In the genomic region with DNA sequence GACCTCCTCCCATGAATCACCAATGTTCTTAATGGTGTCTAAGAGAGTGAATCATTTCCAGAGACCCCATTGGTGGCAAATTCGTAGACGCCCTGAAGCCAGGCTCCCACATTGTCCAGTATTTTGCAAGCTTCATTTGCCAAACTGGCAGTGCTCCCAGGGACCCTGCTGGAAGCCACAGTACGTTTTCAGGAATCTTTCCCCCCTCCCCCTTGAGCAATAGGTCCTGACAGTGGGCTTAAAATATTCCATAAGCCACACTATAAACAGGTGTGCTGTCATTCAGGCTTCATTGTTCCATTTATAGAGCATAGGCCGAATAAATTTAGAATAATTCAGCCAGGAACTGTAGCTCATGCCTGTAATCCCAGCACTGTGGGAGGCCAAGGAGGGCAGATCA, we compare ENCODE assay signal across 20 cellular contexts.
DNase-seq lines count a peak whose midpoint lies in the region; TF ChIP-seq lines count a peak whose summit lies in the region.
"Had no signal": no experiment of that assay in that cellular context is flagged by ENCODE, and none has a peak within 500 bp of the region (broad histone marks: within the 10 kb centered on the region; RNA-seq: fewer than 3 reads in every experiment).

No MANE protein-coding gene starts in this region.

- no peak overlapping the region for H3K4me3 ChIP-seq in BE2C (ENCODE audit: low read depth, low read length)
- H3K4me3 ChIP-seq in transverse colon, result no peak overlapping the region
- H3K4me3 ChIP-seq: body of pancreas, left ventricle myocardium inferior, ovary, tibial nerve had no signal

- no peaks in the 10 kb centered on the region for H3K36me3 ChIP-seq in BE2C
- H3K36me3 ChIP-seq in transverse colon, result no peaks in the 10 kb centered on the region
- H3K36me3 ChIP-seq: left ventricle myocardium inferior, ovary, tibial nerve had no signal

- WGBS in transverse colon (ENCODE audit: low coverage in 1 of 2), 2 donors, result 80 to 83% methylated on average over 4 of the region's 4 CpGs

- H3K27me3 ChIP-seq in BE2C, result no peaks in the 10 kb centered on the region
- no peaks in the 10 kb centered on the region for H3K27me3 ChIP-seq in transverse colon
- H3K27me3 ChIP-seq: body of pancreas, ovary, tibial nerve had no signal

- intact Hi-C loops in transverse colon (cut with DNase I; ENCODE audit: low total_unique reads), result no loop called here

- H3K4me1 ChIP-seq in BE2C, result no peaks in the 10 kb centered on the region
- H3K4me1 ChIP-seq in transverse colon, result no peaks in the 10 kb centered on the region
- H3K4me1 ChIP-seq: body of pancreas, left ventricle myocardium inferior, tibial nerve had no signal

- H3K9me3 ChIP-seq in BE2C (0 out of 2 replicates have a peak, but pooled peaks cover 1% of the 10 kb centered on the region), transverse colon (peaks cover 2 to 4% of the 10 kb centered on the region in 2 donors)
- H3K9me3 ChIP-seq: body of pancreas, ovary had no signal

- no peak for TF ChIP-seq EP300 in transverse colon (IDR thresholded peaks at IDR 0.05; ENCODE audit: low read depth)

- in situ Hi-C loops in transverse colon (cut with MboI; ENCODE audit: low pct_ligation_motif_present in 1 of 4, low pct_unique_long_range_greater_than_20kb in 1 of 4, low sequenced_read_pairs in 3 of 4), result no loop called here

- DNase-seq in COR-L47 (lab: John Stamatoyannopoulos, UW) (peak; percentile 3), NCI-H226 (peak; percentile 36), cerebellum (ENCODE audit: low spot score) (peak; percentile 21), myocyte (ENCODE audit: low read depth) (peak; percentile 87), iPS-NIHi11 (ENCODE audit: low spot score) (no peak), BE2C (no peak), transverse colon (no peak)
- no peak for DNase-seq in activated CD4-positive, alpha-beta T cell treated with anti-CD3 and anti-CD28 coated beads, Interleukin-2, amount 50 U/mL, for 1 hour
- DNase-seq: body of pancreas, cerebellar nuclear complex, foreskin fibroblast, immature natural killer cell, left ventricle myocardium inferior, NCI-H187, NCI-H2171 treated with DMSO at 0.1 percent for 48 hours, nephron progenitor cell, ovary, right cardiac atrium had no signal

- no peak for TF ChIP-seq POLR2A in transverse colon (IDR thresholded peaks at IDR 0.05)

- H3K27ac ChIP-seq in transverse colon, result no peak overlapping the region
- H3K27ac ChIP-seq: body of pancreas, KMS-11, left ventricle myocardium inferior, ovary, tibial nerve had no signal

- TF ChIP-seq CTCF in BE2C (IDR thresholded peaks at IDR 0.05; ENCODE audit: low read depth, low read length) (no peak), transverse colon (IDR thresholded peaks at IDR 0.05) (no peak)

Comparison
In these comparisons a context has a peak if more than half of its experiments do, and no peak if none do; other contexts are left out.
1. DNase-seq: peak in COR-L47 (single experiment), NCI-H226 (single experiment), cerebellum (single experiment) and myocyte (single experiment); none in iPS-NIHi11 (single experiment), BE2C (single experiment), transverse colon (single experiment) and activated CD4-positive, alpha-beta T cell treated with anti-CD3 and anti-CD28 coated beads, Interleukin-2, amount 50 U/mL, for 1 hour (single experiment).